ENCODE assay signal across 21 cellular contexts in genomic region chr4:36128689-36129088, GRCh38.
DNase-seq lines count a peak whose midpoint lies in the region; TF ChIP-seq lines count a peak whose summit lies in the region.
"Had no signal": no experiment of that assay in that cellular context is flagged by ENCODE, and none has a peak within 500 bp of the region (broad histone marks: within the 10 kb centered on the region; RNA-seq: fewer than 3 reads in every experiment).

No MANE protein-coding gene starts in this region.

- H2BK120ac ChIP-seq in mesendoderm (ENCODE audit: low read depth, low read length) = no peak overlapping the region

- H2BK15ac ChIP-seq in mesendoderm (replicated peaks; ENCODE audit: low read depth) = no peak overlapping the region

- H2AK5ac ChIP-seq in mesendoderm (ENCODE audit: low read length) = no peak overlapping the region

- H3K4me1 Mint-ChIP-seq in activated CD4-positive, alpha-beta T cell treated with anti-CD3 and anti-CD28 coated beads, Interleukin-2, amount 10 ng/mL, durations not matched to agents 24 days and 14 days = peaks cover 7% of the 10 kb centered on the region

- no peaks in the 10 kb centered on the region for H3K27me3 Mint-ChIP-seq in activated CD4-positive, alpha-beta T cell treated with anti-CD3 and anti-CD28 coated beads, Interleukin-2, amount 10 ng/mL, durations not matched to agents 24 days and 14 days
- H3K27me3 Mint-ChIP-seq: CD4-positive, alpha-beta memory T cell; central memory CD8-positive, alpha-beta T cell; effector memory CD8-positive, alpha-beta T cell had no signal

- no peak for TF ChIP-seq POLR2A in NB4 (IDR thresholded peaks at IDR 0.05; ENCODE audit: extremely low read depth, insufficient read length)

- H3K4ac ChIP-seq in mesendoderm (ENCODE audit: low read depth, low read length) = no peak overlapping the region

- H3K79me2 ChIP-seq in mesendoderm (ENCODE audit: control insufficient read depth, insufficient read depth, low read length) = no peaks in the 10 kb centered on the region

- DNase-seq in activated CD4-positive, alpha-beta T cell treated with anti-CD3 and anti-CD28 coated beads, Interleukin-2, amount 10 ng/mL, durations not matched to agents 24 days and 14 days = no peak
- no peak for DNase-seq in activated CD4-positive, alpha-beta T cell treated with anti-CD3 and anti-CD28 coated beads for 48 hours
- DNase-seq in NB4 (ENCODE audit: low read depth) = peak; percentile 24
- DNase-seq in cardiac fibroblast (ENCODE audit: low read depth in 2 of 2) = peak; percentile 4 to 17
- DNase-seq in mesendoderm = peak; percentile 17
- DNase-seq in SJCRH30 = no peak
- no peak for DNase-seq in stimulated activated CD4-positive, alpha-beta T cell treated with anti-CD3 and anti-CD28 coated beads, Interleukin-15, amount 100 ng/mL, for 24 hours
- no peak for DNase-seq in NCI-H446 treated with DMSO at 0.1 percent for 48 hours (lab: John Stamatoyannopoulos, UW)
- DNase-seq: activated T-cell treated with anti-CD3 and anti-CD28 coated beads, Interleukin-2, amount 50 U/mL, for 4 hours; CD4-positive, alpha-beta memory T cell; DND-41; effector memory CD8-positive, alpha-beta T cell; foreskin keratinocyte; left ventricle myocardium superior; MG63; NCI-H2029 treated with DMSO at 0.1 percent for 48 hours; NCI-H69; ovary; stimulated activated CD4-positive, alpha-beta T cell treated with anti-CD3 and anti-CD28 coated beads, Interleukin-2, amount 100 ng/mL, for 24 hours had no signal

- no peaks in the 10 kb centered on the region for H3K9me3 Mint-ChIP-seq in activated CD4-positive, alpha-beta T cell treated with anti-CD3 and anti-CD28 coated beads, Interleukin-2, amount 10 ng/mL, durations not matched to agents 24 days and 14 days
- H3K9me3 Mint-ChIP-seq: activated T-cell treated with anti-CD3 and anti-CD28 coated beads, Interleukin-2, amount 50 U/mL, for 4 hours; CD4-positive, alpha-beta memory T cell; central memory CD8-positive, alpha-beta T cell; effector memory CD8-positive, alpha-beta T cell had no signal

- H3K9me3 ChIP-seq in SJCRH30 (replicated peaks) = no peaks in the 10 kb centered on the region
- H3K9me3 ChIP-seq: MG63, ovary, vagina had no signal

- peaks cover 33% of the 10 kb centered on the region for H3K36me3 Mint-ChIP-seq in activated CD4-positive, alpha-beta T cell treated with anti-CD3 and anti-CD28 coated beads, Interleukin-2, amount 10 ng/mL, durations not matched to agents 24 days and 14 days (ENCODE audit: low read depth)

- no peak for TF ChIP-seq CTCF in NB4 (IDR thresholded peaks at IDR 0.05; ENCODE audit: low read depth, low read length)
- TF ChIP-seq CTCF in cardiac fibroblast (IDR thresholded peaks at IDR 0.05; ENCODE audit: low read depth, low read length) = no peak

- H4K5ac ChIP-seq in mesendoderm (ENCODE audit: low read length) = no peak overlapping the region

- peak overlapping the region; percentile 39 for H3K18ac ChIP-seq in mesendoderm (ENCODE audit: low read length)

- H3K4me1 ChIP-seq in mesendoderm (ENCODE audit: control insufficient read depth, low read depth, low read length) (no peaks in the 10 kb centered on the region), SJCRH30 (no peaks in the 10 kb centered on the region)
- H3K4me1 ChIP-seq: foreskin keratinocyte, vagina had no signal

- no peak overlapping the region for H3K23ac ChIP-seq in mesendoderm (ENCODE audit: low read length)

- H3K4me3 ChIP-seq in NB4 (ENCODE audit: low read depth, low read length) (no peak overlapping the region), cardiac fibroblast (replicated peaks in 1 of 2; ENCODE audit: low read depth in 2 of 2, low read length in 2 of 2) (no peak overlapping the region), mesendoderm (ENCODE audit: low read length) (no peak overlapping the region), SJCRH30 (no peak overlapping the region)
- H3K4me3 ChIP-seq: MG63, ovary, vagina had no signal

- intact Hi-C loops in activated CD4-positive, alpha-beta T cell treated with anti-CD3 and anti-CD28 coated beads, Interleukin-2, amount 10 ng/mL, durations not matched to agents 24 days and 14 days (cut with micrococcal nuclease) = no loop called here

- no peak overlapping the region for H3K4me3 Mint-ChIP-seq in activated CD4-positive, alpha-beta T cell treated with anti-CD3 and anti-CD28 coated beads, Interleukin-2, amount 10 ng/mL, durations not matched to agents 24 days and 14 days
- H3K4me3 Mint-ChIP-seq: activated T-cell treated with anti-CD3 and anti-CD28 coated beads, Interleukin-2, amount 50 U/mL, for 4 hours; CD4-positive, alpha-beta memory T cell; central memory CD8-positive, alpha-beta T cell; effector memory CD8-positive, alpha-beta T cell had no signal

- H3K27ac ChIP-seq in mesendoderm (ENCODE audit: low read depth, low read length) (no peak overlapping the region), SJCRH30 (no peak overlapping the region)
- H3K27ac ChIP-seq: foreskin keratinocyte, ovary, vagina had no signal

- H2BK5ac ChIP-seq in mesendoderm (ENCODE audit: low read length) = no peak overlapping the region

- no peak overlapping the region for H3K56ac ChIP-seq in mesendoderm (ENCODE audit: low read length)

- WGBS in mesendoderm (ENCODE audit: extremely low coverage, insufficient coverage, low lambda C conversion rate) = 100% methylated on average over 2 of the region's 2 CpGs

- H3K36me3 ChIP-seq in mesendoderm (ENCODE audit: control insufficient read depth, insufficient read depth, low read length) = no peaks in the 10 kb centered on the region
- no peaks in the 10 kb centered on the region for H3K36me3 ChIP-seq in SJCRH30
- H3K36me3 ChIP-seq: MG63, ovary, vagina had no signal

- no peak overlapping the region for H3K9ac ChIP-seq in mesendoderm (ENCODE audit: low read length)

- peak overlapping the region; percentile 27 for H3K27ac Mint-ChIP-seq in activated CD4-positive, alpha-beta T cell treated with anti-CD3 and anti-CD28 coated beads, Interleukin-2, amount 10 ng/mL, durations not matched to agents 24 days and 14 days

- H3K4me2 ChIP-seq in mesendoderm (ENCODE audit: low read length) = no peak overlapping the region

- H3K27me3 ChIP-seq in mesendoderm (ENCODE audit: insufficient read depth, low read length, poor library complexity) (no peaks in the 10 kb centered on the region), SJCRH30 (no peaks in the 10 kb centered on the region)
- H3K27me3 ChIP-seq: foreskin keratinocyte, MG63, ovary, vagina had no signal

- no peaks in the 10 kb centered on the region for H3K79me1 ChIP-seq in mesendoderm (ENCODE audit: low read length)

- H4K8ac ChIP-seq in mesendoderm (ENCODE audit: low read depth, low read length) = no peak overlapping the region

Comparison
In these comparisons a context has a peak if more than half of its experiments do, and no peak if none do; other contexts are left out.
1. DNase-seq: peak in NB4 (single experiment), cardiac fibroblast (2 of 2) and mesendoderm (single experiment); none in activated CD4-positive, alpha-beta T cell treated with anti-CD3 and anti-CD28 coated beads, Interleukin-2, amount 10 ng/mL, durations not matched to agents 24 days and 14 days (single experiment), activated CD4-positive, alpha-beta T cell treated with anti-CD3 and anti-CD28 coated beads for 48 hours (single experiment), SJCRH30 (0 of 2), stimulated activated CD4-positive, alpha-beta T cell treated with anti-CD3 and anti-CD28 coated beads, Interleukin-15, amount 100 ng/mL, for 24 hours (single experiment) and NCI-H446 treated with DMSO at 0.1 percent for 48 hours (single experiment).